ENCODE assay signal across 16 cellular contexts in genomic region chr1:19072285-19072981, GRCh38.
A peak's percentile ranks its signal among the peaks of the same experiment; 100 is the strongest.
DNase-seq lines count a peak whose midpoint lies in the region; ATAC-seq, FAIRE-seq and TF ChIP-seq lines count a peak whose summit lies in the region.
"Had no signal": no experiment of that assay in that cellular context is flagged by ENCODE, and none has a peak within 500 bp of the region (broad histone marks: within the 10 kb centered on the region; RNA-seq: fewer than 3 reads in every experiment).

No MANE protein-coding gene starts in this region.

- no peaks in the 10 kb centered on the region for H3K27me3 ChIP-seq in small intestine (ENCODE audit: control insufficient read depth in 2 of 2, insufficient read depth in 2 of 2, low read length in 2 of 2)
- H3K27me3 ChIP-seq: BLaER1 treated with 17β-estradiol and CSF1 and Interleukin-3, amounts not matched to agents 10 nM and 100 nM had no signal

- H3K27me3 Mint-ChIP-seq in activated T-cell treated with anti-CD3 and anti-CD28 coated beads, Interleukin-2, amount 50 U/mL, for 24 hours = no peaks in the 10 kb centered on the region
- peaks cover 21% of the 10 kb centered on the region for H3K27me3 Mint-ChIP-seq in endothelial cell (ENCODE audit: unreplicated experiment)
- peaks cover 0 to 7% of the 10 kb centered on the region in 2 donors for H3K27me3 Mint-ChIP-seq in stimulated activated naive B cell treated with anti-CD40 and anti-IgM and Interleukin-4, amounts not matched to agents 10 μg/mL and 1 μg/mL and 100 μg/mL, for 72 hours

- 84 to 86% (median 84%) methylated on average over 12 of the region's 12 CpGs for WGBS in small intestine, 3 donors

- H3K4me3 Mint-ChIP-seq in activated T-cell treated with anti-CD3 and anti-CD28 coated beads, Interleukin-2, amount 50 U/mL, for 24 hours = no peak overlapping the region
- peak overlapping the region; percentile 67 for H3K4me3 Mint-ChIP-seq in endothelial cell (ENCODE audit: unreplicated experiment)
- H3K4me3 Mint-ChIP-seq in stimulated activated naive B cell treated with anti-CD40 and anti-IgM and Interleukin-4, amounts not matched to agents 10 μg/mL and 1 μg/mL and 100 μg/mL, for 72 hours = no peak overlapping the region

- 0 out of 2 replicates have a peak overlapping the region, but pooled peaks have one; percentile 6 for H3K27ac ChIP-seq in SK-N-MC
- H3K27ac ChIP-seq in small intestine (ENCODE audit: low read depth in 1 of 2, low read length in 1 of 2) = no peak overlapping the region
- H3K27ac ChIP-seq: HL-60, KMS-11 had no signal

- no peak for DNase-seq in activated T-cell treated with anti-CD3 and anti-CD28 coated beads, Interleukin-2, amount 50 U/mL, for 24 hours
- DNase-seq in activated T-cell treated with anti-CD3 and anti-CD28 coated beads, Interleukin-2, amount 50 U/mL, for 1 hour = no peak
- DNase-seq in SK-N-MC (ENCODE audit: low read depth, low spot score) (no peak), endothelial cell (ENCODE audit: low spot score) (no peak), NCI-H524 (lab: John Stamatoyannopoulos, UW) (no peak), sciatic nerve (ENCODE audit: low spot score) (no peak), small intestine (no peak)
- DNase-seq in stimulated activated naive B cell treated with anti-CD40 and anti-IgM and Interleukin-4, amounts not matched to agents 10 μg/mL and 1 μg/mL and 100 μg/mL, for 72 hours = no peak
- DNase-seq: 8988T, DMS53, NCI-H187 treated with DMSO at 0.1 percent for 48 hours, NCI-H2171 treated with DMSO at 0.1 percent for 48 hours had no signal

- H3K4me3 ChIP-seq in SK-N-MC = no peak overlapping the region
- H3K4me3 ChIP-seq in small intestine (ENCODE audit: low read depth in 1 of 2, low read length in 2 of 2) = no peak overlapping the region
- H3K4me3 ChIP-seq: BLaER1 treated with 17β-estradiol and CSF1 and Interleukin-3, amounts not matched to agents 10 nM and 100 nM had no signal

- peak overlapping the region; percentile 8 for H3K27ac Mint-ChIP-seq in activated T-cell treated with anti-CD3 and anti-CD28 coated beads, Interleukin-2, amount 50 U/mL, for 24 hours
- H3K27ac Mint-ChIP-seq in endothelial cell (ENCODE audit: unreplicated experiment) = no peak overlapping the region
- peak overlapping the region; percentile 31 for H3K27ac Mint-ChIP-seq in stimulated activated naive B cell treated with anti-CD40 and anti-IgM and Interleukin-4, amounts not matched to agents 10 μg/mL and 1 μg/mL and 100 μg/mL, for 72 hours

- intact Hi-C loops in sciatic nerve (cut with DNase I) = no loop called here

- no peak for TF ChIP-seq CTCF in endothelial cell (IDR thresholded peaks at IDR 0.05; ENCODE audit: unreplicated experiment)

- H3K36me3 ChIP-seq in SK-N-MC (ENCODE audit: insufficient read depth, low read length) (peaks cover 44% of the 10 kb centered on the region), small intestine (ENCODE audit: control insufficient read depth in 2 of 2, insufficient read depth in 2 of 2, low read length in 2 of 2) (peaks cover 14 to 18% of the 10 kb centered on the region in 2 donors)

- H3K4me1 ChIP-seq in small intestine (ENCODE audit: control insufficient read depth in 2 of 2, insufficient read depth in 1 of 2, low read depth in 1 of 2, low read length in 1 of 2) = no peaks in the 10 kb centered on the region

- no peak overlapping the region for H3K9ac ChIP-seq in SK-N-MC (ENCODE audit: insufficient read length)
- H3K9ac ChIP-seq: BLaER1 treated with 17β-estradiol and CSF1 and Interleukin-3, amounts not matched to agents 10 nM and 100 nM; KMS-11 had no signal

- H3K9me3 ChIP-seq in SK-N-MC (ENCODE audit: low read depth, low read length) (no peaks in the 10 kb centered on the region), small intestine (ENCODE audit: control insufficient read depth, low read depth) (no peaks in the 10 kb centered on the region)
- H3K9me3 ChIP-seq: BLaER1 treated with 17β-estradiol and CSF1 and Interleukin-3, amounts not matched to agents 10 nM and 100 nM had no signal

- no peak for ATAC-seq in stimulated activated naive B cell treated with anti-CD40 and anti-IgM and Interleukin-4, amounts not matched to agents 10 μg/mL and 1 μg/mL and 100 μg/mL, for 72 hours (replicated peaks)
- ATAC-seq in sciatic nerve = no peak

- H3K4me1 Mint-ChIP-seq in activated T-cell treated with anti-CD3 and anti-CD28 coated beads, Interleukin-2, amount 50 U/mL, for 24 hours (ENCODE audit: low read depth) = peaks cover 63% of the 10 kb centered on the region
- no peaks in the 10 kb centered on the region for H3K4me1 Mint-ChIP-seq in endothelial cell (ENCODE audit: unreplicated experiment)
- peaks cover 0 to 2% of the 10 kb centered on the region in 2 donors for H3K4me1 Mint-ChIP-seq in stimulated activated naive B cell treated with anti-CD40 and anti-IgM and Interleukin-4, amounts not matched to agents 10 μg/mL and 1 μg/mL and 100 μg/mL, for 72 hours

- H3K36me3 Mint-ChIP-seq in activated T-cell treated with anti-CD3 and anti-CD28 coated beads, Interleukin-2, amount 50 U/mL, for 24 hours (ENCODE audit: low read depth) = peaks cover 55% of the 10 kb centered on the region
- peaks cover 42% of the 10 kb centered on the region for H3K36me3 Mint-ChIP-seq in endothelial cell (ENCODE audit: low read depth, unreplicated experiment)
- H3K36me3 Mint-ChIP-seq in stimulated activated naive B cell treated with anti-CD40 and anti-IgM and Interleukin-4, amounts not matched to agents 10 μg/mL and 1 μg/mL and 100 μg/mL, for 72 hours = peaks cover 31 to 42% of the 10 kb centered on the region in 2 donors

- FAIRE-seq in small intestine (lab: Jason Lieb, UNC) = no peak
- FAIRE-seq: H1 had no signal

- no peaks in the 10 kb centered on the region for H3K9me3 Mint-ChIP-seq in activated T-cell treated with anti-CD3 and anti-CD28 coated beads, Interleukin-2, amount 50 U/mL, for 24 hours
- no peaks in the 10 kb centered on the region for H3K9me3 Mint-ChIP-seq in endothelial cell (ENCODE audit: unreplicated experiment)
- H3K9me3 Mint-ChIP-seq in stimulated activated naive B cell treated with anti-CD40 and anti-IgM and Interleukin-4, amounts not matched to agents 10 μg/mL and 1 μg/mL and 100 μg/mL, for 72 hours = no peaks in the 10 kb centered on the region
